Comparison of ENCODE assay signal across 8 cellular contexts in genomic region chr1:45010855-45011811, GRCh38. TPM values are rescaled to one million over a fixed set of nuclear protein-coding genes. Genes with fewer than 3 reads are reported as not detected.
DNase-seq lines count a peak whose midpoint lies in the region; ATAC-seq and TF ChIP-seq lines count a peak whose summit lies in the region.

HECTD3 (minus strand) TSS chr1:45011324; CDS start chr1:45011257, 67 bp downstream.

- no peaks in the 10 kb centered on the region for H3K9me3 Mint-ChIP-seq in activated naive CD4-positive, alpha-beta T cell treated with anti-CD3 and anti-CD28 coated beads, Interleukin-2, amount 50 U/mL, for 72 hours

- peak; percentile 78 to 81 for ATAC-seq in activated naive CD4-positive, alpha-beta T cell treated with anti-CD3 and anti-CD28 coated beads, Interleukin-2, amount 50 U/mL, for 72 hours

- intact Hi-C loops in thyroid gland (cut with DNase I) = loop anchor here (5.0 to 10.0 kb wide), 4 partner anchors 169 to 554 kb away; partner anchors contain the start of genes PTCH2 and ZSWIM5

- H3K36me3 Mint-ChIP-seq in activated naive CD4-positive, alpha-beta T cell treated with anti-CD3 and anti-CD28 coated beads, Interleukin-2, amount 50 U/mL, for 72 hours = peaks cover 12% of the 10 kb centered on the region in 2 donors

- H3K79me2 ChIP-seq in osteoblast (ENCODE audit: insufficient read depth, low read length) = peaks cover 46% of the 10 kb centered on the region

- 5 to 9% methylated on average over 7 to 19 of the region's 62 CpGs for WGBS in thyroid gland, 2 donors

- TF ChIP-seq CTCF in GM06990 (IDR thresholded peaks at IDR 0.05; ENCODE audit: insufficient read depth, low read length, poor library complexity, severe bottlenecking) (no peak), osteoblast (IDR thresholded peaks at IDR 0.05; ENCODE audit: extremely low read depth, low read depth, low read length) (no peak), thyroid gland (IDR thresholded peaks at IDR 0.05) (no peak)

- H4K20me1 ChIP-seq in osteoblast (ENCODE audit: insufficient read depth, low read length) = peaks cover 14% of the 10 kb centered on the region

- peak within 1 kb of the TSS; percentile 91 for H2AFZ ChIP-seq in osteoblast (ENCODE audit: low read length)

- no peaks in the 10 kb centered on the region for H3K9me3 ChIP-seq in osteoblast (ENCODE audit: low read depth, low read length)
- no peaks in the 10 kb centered on the region for H3K9me3 ChIP-seq in thyroid gland

- peaks cover 33% of the 10 kb centered on the region for H3K4me1 ChIP-seq in osteoblast (ENCODE audit: insufficient read depth, low read length)
- peaks cover 30 to 41% of the 10 kb centered on the region in 2 donors for H3K4me1 ChIP-seq in thyroid gland

- CTCF ChIA-PET in HEK293T (lab: Yijun Ruan, JAX) = interaction anchor here (0.5 to 11.2 kb wide), 9 partner anchors 10 to 482 kb away, joined by 3 to 139 read pairs (median 4); partner anchors contain the start of gene BEST4

- peak within 1 kb of the TSS; percentile 67 for H3K27ac ChIP-seq in osteoblast (ENCODE audit: low read depth, low read length)
- H3K27ac ChIP-seq in thyroid gland = peak within 1 kb of the TSS; percentile 61 to 77 (median 70)

- DNase-seq in GM06990 (ENCODE audit: extremely low read depth, insufficient read length) = peak; percentile 84
- peak; percentile 74 for DNase-seq in HEK293T (ENCODE audit: extremely low spot score)
- DNase-seq in NAMALWA (ENCODE audit: low spot score) = peak; percentile 84
- DNase-seq in SKM-1 (lab: John Stamatoyannopoulos, UW; ENCODE audit: unreplicated experiment) = peak; percentile 60
- DNase-seq in activated naive CD4-positive, alpha-beta T cell treated with anti-CD3 and anti-CD28 coated beads, Interleukin-2, amount 50 U/mL, for 72 hours (ENCODE audit: low spot score in 2 of 2) = peak; percentile 70 to 78
- DNase-seq in glomerular visceral epithelial cell (ENCODE audit: extremely low spot score) = peak; percentile 75
- DNase-seq in osteoblast (ENCODE audit: insufficient read length, low spot score, missing footprints) = peak; percentile 98
- DNase-seq in thyroid gland = peak; percentile 76 to 77

- TF ChIP-seq POLR2A in thyroid gland (IDR thresholded peaks at IDR 0.05) = peak in 1 of 2 donors; percentile 63

- H3K36me3 ChIP-seq in GM06990 (ENCODE audit: control insufficient read depth, insufficient read depth, low read length) (peaks cover 20% of the 10 kb centered on the region), osteoblast (ENCODE audit: insufficient read depth, low read length) (peaks cover 48% of the 10 kb centered on the region), thyroid gland (peaks cover 32 to 33% of the 10 kb centered on the region in 2 donors)

- peak within 1 kb of the TSS; percentile 98 for H3K4me2 ChIP-seq in osteoblast (ENCODE audit: insufficient read depth, low read length)

- H3K27me3 ChIP-seq in GM06990 (replicated peaks; ENCODE audit: control insufficient read depth, insufficient read depth, low read length) = no peaks in the 10 kb centered on the region
- no peaks in the 10 kb centered on the region for H3K27me3 ChIP-seq in osteoblast (ENCODE audit: insufficient read depth, low read length)
- H3K27me3 ChIP-seq in thyroid gland = no peaks in the 10 kb centered on the region

- POLR2A ChIA-PET in HEK293T (lab: Yijun Ruan, JAX) = interaction anchor here (0.7 to 6.2 kb wide), 33 partner anchors 8 to 558 kb away, joined by 3 to 154 read pairs (median 4); partner anchors contain the start of genes BEST4, CCDC163, EIF2B3 and MMACHC

- peak within 1 kb of the TSS; percentile 86 to 89 for H3K27ac Mint-ChIP-seq in activated naive CD4-positive, alpha-beta T cell treated with anti-CD3 and anti-CD28 coated beads, Interleukin-2, amount 50 U/mL, for 72 hours

- H3K4me3 ChIP-seq in GM06990 (replicated peaks; ENCODE audit: low read depth, low read length) = peak within 1 kb of the TSS; percentile 88
- H3K4me3 ChIP-seq in osteoblast (ENCODE audit: insufficient read depth, low read length) = peak within 1 kb of the TSS; percentile 81
- H3K4me3 ChIP-seq in thyroid gland (replicated peaks in 1 of 3) = peak within 1 kb of the TSS; percentile 73 to 81 (median 76)

TF ChIP-seq in HEK293T, 16 proteins besides CTCF, POLR2A, EP300 and RAD21:
- TF ChIP-seq LEF1 (IDR thresholded peaks at IDR 0.05; ENCODE audit: borderline replicate concordance) (0 out of 2 replicates have a peak, but pooled peaks have one; percentile 20), FOXA1 (IDR thresholded peaks at IDR 0.05) (no peak), FOXK2 (IDR thresholded peaks at IDR 0.05) (no peak)

RNA-seq across cellular contexts. Expression of gene HECTD3, which starts in this region (rescaled TPM):
- 10 to 100 TPM; 23.9 to 24.3 TPM for total RNA-seq in activated naive CD4-positive, alpha-beta T cell treated with anti-CD3 and anti-CD28 coated beads, Interleukin-2, amount 50 U/mL, for 72 hours
- total RNA-seq in osteoblast (23.9 and 26.1 TPM in 2 replicates), thyroid gland (10 to 100 TPM; 30.8 to 42.6 (median 38.1) TPM)

Comparison
In these comparisons a context has a peak if more than half of its experiments do, and no peak if none do; other contexts are left out.
1. Peak in every context shown above with its lines: DNase-seq, ATAC-seq, H3K4me3 ChIP-seq and H3K27ac ChIP-seq.